ENCODE assay signal across 8 cellular contexts in the genomic region with DNA sequence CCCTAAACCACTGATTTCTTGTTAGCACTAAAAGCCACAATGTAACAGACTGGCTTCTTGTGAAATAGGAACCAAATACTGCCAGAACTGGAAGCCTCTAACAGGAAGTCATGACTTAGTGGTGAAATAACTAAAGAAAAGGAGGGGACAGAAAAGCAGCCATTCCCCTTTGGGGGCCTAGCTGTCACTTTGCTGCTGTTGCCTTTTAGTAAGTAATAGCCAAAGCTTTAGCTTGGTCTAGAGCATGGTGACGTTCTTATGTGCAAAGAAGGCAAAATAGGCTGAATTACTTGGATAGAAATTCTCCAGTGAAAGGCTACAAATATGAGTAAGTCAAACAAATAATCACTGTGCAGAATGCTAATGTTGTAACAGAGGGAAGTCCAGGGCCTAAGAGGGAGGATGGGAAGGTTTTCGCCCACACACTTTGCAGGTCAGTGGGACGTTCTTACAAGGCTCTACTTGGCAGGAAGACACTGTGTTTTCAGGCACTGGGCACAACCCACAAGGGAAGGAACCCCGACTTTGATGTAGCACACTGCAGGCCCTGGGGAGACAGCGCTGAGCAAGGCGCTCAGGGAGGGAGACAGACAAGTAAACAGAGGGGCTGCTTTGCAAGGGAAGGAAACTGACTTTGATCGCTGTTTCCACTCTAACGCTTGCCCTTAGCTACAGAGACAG. TPM values are rescaled to one million over a fixed set of nuclear protein-coding genes. Genes with fewer than 3 reads are reported as not detected.
DNase-seq lines count a peak whose midpoint lies in the region; ATAC-seq and TF ChIP-seq lines count a peak whose summit lies in the region.

No MANE protein-coding gene starts in this region.

- no peaks in the 10 kb centered on the region for H3K9me3 ChIP-seq in CD4-positive, alpha-beta memory T cell (ENCODE audit: control insufficient read depth in 1 of 2, low read length in 2 of 2)
- H3K9me3 ChIP-seq in upper lobe of right lung = no peaks in the 10 kb centered on the region

- TF ChIP-seq CTCF in astrocyte of the spinal cord (IDR thresholded peaks at IDR 0.05; ENCODE audit: low read depth, low read length) (no peak), upper lobe of right lung (IDR thresholded peaks at IDR 0.05) (no peak)

- CTCF ChIA-PET in CD4-positive, alpha-beta memory T cell (lab: Charles Lee; ENCODE audit: partially characterized antibody) = interaction anchor here (4.9 to 9.3 kb wide), 2 partner anchors 14 to 16 kb away, joined by 29 to 77 read pairs; partner anchors contain the start of gene GAB3

- no peaks in the 10 kb centered on the region for H3K27me3 ChIP-seq in CD4-positive, alpha-beta memory T cell (ENCODE audit: insufficient read depth, low read length)
- H3K27me3 ChIP-seq in upper lobe of right lung = no peaks in the 10 kb centered on the region

- peak overlapping the region; percentile 50 to 85 (median 68) for H3K4me3 Mint-ChIP-seq in CD4-positive, alpha-beta memory T cell
- H3K4me3 Mint-ChIP-seq in memory B cell = peak overlapping the region; percentile 62

- H3K36me3 ChIP-seq in CD4-positive, alpha-beta memory T cell (ENCODE audit: insufficient read depth, low read length) = no peaks in the 10 kb centered on the region
- no peaks in the 10 kb centered on the region for H3K36me3 ChIP-seq in upper lobe of right lung

- H3K27ac ChIP-seq in CD4-positive, alpha-beta memory T cell (ENCODE audit: low read depth, low read length) = peak overlapping the region; percentile 64
- peak overlapping the region; percentile 82 for H3K27ac ChIP-seq in upper lobe of right lung

- DNase-seq in CD4-positive, alpha-beta memory T cell = peak in 3 of 5 donors; percentile 24 to 66 (median 32)
- DNase-seq in M059J (ENCODE audit: low read depth) = peak; percentile 46
- DNase-seq in astrocyte of the spinal cord (ENCODE audit: low read depth, low spot score) = peak; percentile 64
- DNase-seq in memory B cell (ENCODE audit: low spot score in 2 of 2) = no peak
- DNase-seq in upper lobe of right lung = peak; percentile 66
- DNase-seq in effector CD8-positive, alpha-beta T cell (lab: John Stamatoyannopoulos, UW) = no peak
- no peak for DNase-seq in T-helper 9 cell
- DNase-seq in stimulated activated CD4-positive, alpha-beta T cell treated with anti-CD3 and anti-CD28 coated beads, Interleukin-2, amount 100 ng/mL, for 48 hours = no peak

- peaks cover 0 to 2% of the 10 kb centered on the region in 2 donors for H3K36me3 Mint-ChIP-seq in CD4-positive, alpha-beta memory T cell
- peaks cover 7% of the 10 kb centered on the region for H3K36me3 Mint-ChIP-seq in memory B cell

- peaks cover 63 to 96% (median 76%) of the 10 kb centered on the region in 4 donors for H3K4me1 Mint-ChIP-seq in CD4-positive, alpha-beta memory T cell
- H3K4me1 Mint-ChIP-seq in memory B cell = peaks cover 29% of the 10 kb centered on the region

- peaks cover 98% of the 10 kb centered on the region for H3K4me1 ChIP-seq in CD4-positive, alpha-beta memory T cell (ENCODE audit: insufficient read depth, low read length)
- peaks cover 77% of the 10 kb centered on the region for H3K4me1 ChIP-seq in upper lobe of right lung

- peak overlapping the region in 1 of 2 donors; percentile 20 for H3K4me3 ChIP-seq in CD4-positive, alpha-beta memory T cell (ENCODE audit: low read length in 2 of 2)
- no peak overlapping the region for H3K4me3 ChIP-seq in astrocyte of the spinal cord (ENCODE audit: low read depth, low read length)
- H3K4me3 ChIP-seq in upper lobe of right lung = no peak overlapping the region

- H3K27me3 Mint-ChIP-seq in CD4-positive, alpha-beta memory T cell = no peaks in the 10 kb centered on the region
- H3K27me3 Mint-ChIP-seq in memory B cell = no peaks in the 10 kb centered on the region

- intact Hi-C loops in CD4-positive, alpha-beta memory T cell (cut with micrococcal nuclease) = loop anchor here (1.0 kb wide), 2 partner anchors 14 to 15 kb away; no protein-coding TSS in a partner anchor
- intact Hi-C loops in upper lobe of right lung (cut with DNase I) = no loop called here

- peak; percentile 76 for ATAC-seq in memory B cell (ENCODE audit: low read depth)
- ATAC-seq in upper lobe of right lung = peak; percentile 82

- in situ Hi-C loops in astrocyte of the spinal cord (cut with HindIII; ENCODE audit: low sequenced_read_pairs) = no loop called here

- H3K9me3 Mint-ChIP-seq in CD4-positive, alpha-beta memory T cell = no peaks in the 10 kb centered on the region
- no peaks in the 10 kb centered on the region for H3K9me3 Mint-ChIP-seq in memory B cell

- peak overlapping the region; percentile 87 to 93 (median 90) for H3K27ac Mint-ChIP-seq in CD4-positive, alpha-beta memory T cell
- peak overlapping the region; percentile 86 for H3K27ac Mint-ChIP-seq in memory B cell

- POLR2A ChIA-PET in CD4-positive, alpha-beta memory T cell (lab: Charles Lee; ENCODE audit: partially characterized antibody) = interaction anchor here (0.9 to 6.2 kb wide), 6 partner anchors 8 to 21 kb away, joined by 4 to 49 read pairs (median 10); partner anchors contain the start of gene GAB3

RNA-seq across cellular contexts. Expression of gene GAB3, which starts 16.6 kb away (rescaled TPM):
- 10 to 100 TPM; 14.9 to 15.6 TPM for total RNA-seq in CD4-positive, alpha-beta memory T cell
- polyA plus RNA-seq in CD4-positive, alpha-beta memory T cell = 1 to 10 TPM; 3.2 to 5.6 TPM
- 6.0 and 15.6 TPM in 2 replicates for total RNA-seq in M059J (2014; rRNA removed; shearing (Covaris generic))
- total RNA-seq in upper lobe of right lung = 12.9 TPM

RNA-seq across cellular contexts. Expression of gene DKC1, which starts 28.4 kb away (rescaled TPM):
- total RNA-seq in CD4-positive, alpha-beta memory T cell = 10 to 100 TPM; 60.0 to 63.9 TPM
- polyA plus RNA-seq in CD4-positive, alpha-beta memory T cell = 10 to 100 TPM; 30.4 to 41.4 TPM
- total RNA-seq in M059J (2014; rRNA removed; shearing (Covaris generic)) = 63.9 and 71.2 TPM in 2 replicates
- 28.7 TPM for total RNA-seq in upper lobe of right lung

Comparison
In these comparisons a context has a peak if more than half of its experiments do, and no peak if none do; other contexts are left out.
1. DNase-seq: peak in CD4-positive, alpha-beta memory T cell (3 of 5), M059J (single experiment), astrocyte of the spinal cord (single experiment) and upper lobe of right lung (single experiment); none in memory B cell (0 of 2), effector CD8-positive, alpha-beta T cell (single experiment), T-helper 9 cell (single experiment) and stimulated activated CD4-positive, alpha-beta T cell treated with anti-CD3 and anti-CD28 coated beads, Interleukin-2, amount 100 ng/mL, for 48 hours (0 of 2).